Comparison of ENCODE assay signal across 1 cellular context in the genomic region with DNA sequence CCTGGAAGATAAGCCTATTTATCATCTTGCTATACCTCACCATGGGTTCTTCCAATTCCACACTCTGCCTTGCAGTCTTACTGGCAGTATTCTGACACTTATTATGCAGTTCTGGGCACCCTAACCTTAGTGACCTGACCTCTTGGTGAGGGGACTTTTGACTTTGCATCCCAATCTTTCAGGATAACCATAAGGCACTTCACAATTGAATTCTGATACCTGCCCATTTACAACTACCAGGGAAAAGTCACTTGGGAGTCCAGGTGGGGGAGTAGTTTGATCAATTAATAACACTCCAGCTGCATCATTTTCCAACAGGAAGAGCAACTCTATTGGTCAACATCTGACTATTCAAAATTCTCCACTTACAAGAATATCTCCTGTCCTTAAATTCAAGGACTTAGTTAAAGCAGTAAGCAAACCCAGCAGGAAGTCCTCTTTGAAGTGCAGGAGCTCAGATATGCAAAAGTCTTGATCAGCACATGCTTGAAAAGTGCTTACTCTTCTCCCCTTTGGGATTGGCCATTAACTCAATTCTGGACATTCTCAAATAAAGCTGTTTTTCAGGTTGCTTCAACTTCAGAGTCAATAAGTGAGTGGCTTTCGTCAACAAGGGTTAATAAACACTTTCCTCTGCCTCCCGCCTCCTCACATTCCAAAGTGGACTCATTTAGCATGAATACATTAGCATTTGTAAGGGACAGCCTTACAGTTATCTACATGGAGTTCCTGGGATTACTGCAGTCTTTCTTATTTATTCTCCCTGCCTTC.
TF ChIP-seq lines count a peak whose summit lies in the region.

No MANE protein-coding gene starts in this region.

TF ChIP-seq in GM12878, 131 proteins besides CTCF, POLR2A, EP300 and RAD21 (continued from another document):
- TF ChIP-seq, protein P1, sequence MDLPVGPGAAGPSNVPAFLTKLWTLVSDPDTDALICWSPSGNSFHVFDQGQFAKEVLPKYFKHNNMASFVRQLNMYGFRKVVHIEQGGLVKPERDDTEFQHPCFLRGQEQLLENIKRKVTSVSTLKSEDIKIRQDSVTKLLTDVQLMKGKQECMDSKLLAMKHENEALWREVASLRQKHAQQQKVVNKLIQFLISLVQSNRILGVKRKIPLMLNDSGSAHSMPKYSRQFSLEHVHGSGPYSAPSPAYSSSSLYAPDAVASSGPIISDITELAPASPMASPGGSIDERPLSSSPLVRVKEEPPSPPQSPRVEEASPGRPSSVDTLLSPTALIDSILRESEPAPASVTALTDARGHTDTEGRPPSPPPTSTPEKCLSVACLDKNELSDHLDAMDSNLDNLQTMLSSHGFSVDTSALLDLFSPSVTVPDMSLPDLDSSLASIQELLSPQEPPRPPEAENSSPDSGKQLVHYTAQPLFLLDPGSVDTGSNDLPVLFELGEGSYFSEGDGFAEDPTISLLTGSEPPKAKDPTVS (IDR thresholded peaks at IDR 0.05; ENCODE audit: low read depth, low read length): no peak
- TF ChIP-seq PML (IDR thresholded peaks at IDR 0.05; ENCODE audit: low read length) (no peak), LARP7 (IDR thresholded peaks at IDR 0.05) (no peak), RCOR1 (conservative IDR thresholded peaks at IDR 0.05; ENCODE audit: low read depth, low read length) (no peak), ZNF274 (IDR thresholded peaks at IDR 0.05; ENCODE audit: insufficient read depth, insufficient read length) (no peak), HDGF (IDR thresholded peaks at IDR 0.05) (no peak), SUPT20H (IDR thresholded peaks at IDR 0.05; ENCODE audit: borderline replicate concordance, control insufficient read depth, low read depth, low read length) (no peak), ZNF207 (IDR thresholded peaks at IDR 0.05; ENCODE audit: borderline replicate concordance) (no peak), HCFC1 (IDR thresholded peaks at IDR 0.05; ENCODE audit: low read length) (no peak), DPF2 (IDR thresholded peaks at IDR 0.05) (no peak), MTA2 (IDR thresholded peaks at IDR 0.05; ENCODE audit: low read depth) (no peak), SIN3A (IDR thresholded peaks at IDR 0.05; ENCODE audit: low read depth, low read length) (no peak), KLF5 (IDR thresholded peaks at IDR 0.05; ENCODE audit: partially characterized antibody) (no peak)
- TF ChIP-seq, protein P2, sequence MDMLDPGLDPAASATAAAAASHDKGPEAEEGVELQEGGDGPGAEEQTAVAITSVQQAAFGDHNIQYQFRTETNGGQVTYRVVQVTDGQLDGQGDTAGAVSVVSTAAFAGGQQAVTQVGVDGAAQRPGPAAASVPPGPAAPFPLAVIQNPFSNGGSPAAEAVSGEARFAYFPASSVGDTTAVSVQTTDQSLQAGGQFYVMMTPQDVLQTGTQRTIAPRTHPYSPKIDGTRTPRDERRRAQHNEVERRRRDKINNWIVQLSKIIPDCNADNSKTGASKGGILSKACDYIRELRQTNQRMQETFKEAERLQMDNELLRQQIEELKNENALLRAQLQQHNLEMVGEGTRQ (IDR thresholded peaks at IDR 0.05; ENCODE audit: borderline replicate concordance, low read depth, low read length): no peak
- TF ChIP-seq, protein P3, sequence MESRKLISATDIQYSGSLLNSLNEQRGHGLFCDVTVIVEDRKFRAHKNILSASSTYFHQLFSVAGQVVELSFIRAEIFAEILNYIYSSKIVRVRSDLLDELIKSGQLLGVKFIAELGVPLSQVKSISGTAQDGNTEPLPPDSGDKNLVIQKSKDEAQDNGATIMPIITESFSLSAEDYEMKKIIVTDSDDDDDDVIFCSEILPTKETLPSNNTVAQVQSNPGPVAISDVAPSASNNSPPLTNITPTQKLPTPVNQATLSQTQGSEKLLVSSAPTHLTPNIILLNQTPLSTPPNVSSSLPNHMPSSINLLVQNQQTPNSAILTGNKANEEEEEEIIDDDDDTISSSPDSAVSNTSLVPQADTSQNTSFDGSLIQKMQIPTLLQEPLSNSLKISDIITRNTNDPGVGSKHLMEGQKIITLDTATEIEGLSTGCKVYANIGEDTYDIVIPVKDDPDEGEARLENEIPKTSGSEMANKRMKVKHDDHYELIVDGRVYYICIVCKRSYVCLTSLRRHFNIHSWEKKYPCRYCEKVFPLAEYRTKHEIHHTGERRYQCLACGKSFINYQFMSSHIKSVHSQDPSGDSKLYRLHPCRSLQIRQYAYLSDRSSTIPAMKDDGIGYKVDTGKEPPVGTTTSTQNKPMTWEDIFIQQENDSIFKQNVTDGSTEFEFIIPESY (IDR thresholded peaks at IDR 0.05): no peak
